Comparison of ENCODE assay signal across 12 cellular contexts in the genomic region with DNA sequence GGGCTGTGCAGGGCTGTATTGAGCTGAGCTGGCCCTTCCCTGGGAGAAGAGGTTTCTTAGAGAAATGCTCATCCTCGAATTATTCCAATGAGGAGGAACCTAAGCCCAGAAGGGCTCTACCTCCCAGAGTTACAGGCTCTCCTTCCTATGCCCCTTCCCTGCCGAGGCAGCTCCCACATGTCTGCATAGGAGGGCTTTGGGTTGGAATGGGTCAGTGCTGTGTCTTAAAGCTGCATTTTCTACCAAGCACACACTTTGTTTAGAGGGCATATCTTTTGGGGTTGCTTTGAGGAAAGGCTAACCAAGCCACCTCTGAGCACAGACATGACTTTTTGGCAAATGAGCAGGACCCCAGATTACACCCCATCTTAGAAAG. TPM values are rescaled to one million over a fixed set of nuclear protein-coding genes. Genes with fewer than 3 reads are reported as not detected.
DNase-seq lines count a peak whose midpoint lies in the region; ATAC-seq and TF ChIP-seq lines count a peak whose summit lies in the region.
"Had no signal": no experiment of that assay in that cellular context is flagged by ENCODE, and none has a peak within 500 bp of the region (broad histone marks: within the 10 kb centered on the region; RNA-seq: fewer than 3 reads in every experiment).

No MANE protein-coding gene starts in this region.

- H3K36me3 ChIP-seq in right lobe of liver (no peaks in the 10 kb centered on the region), stomach smooth muscle (ENCODE audit: control insufficient read depth in 2 of 2, insufficient read depth in 2 of 2, low read length in 2 of 2) (no peaks in the 10 kb centered on the region)

- CTCF ChIA-PET in activated B cell treated with CpG ODN at 0.5 μM for 24 hours (lab: Charles Lee), result interaction anchor here (1.3 to 2.2 kb wide), 4 partner anchors 45 to 140 kb away, joined by 3 to 8 read pairs (median 4); no protein-coding TSS in a partner anchor

- H3K4me3 ChIP-seq in HFF-Myc (replicated peaks; ENCODE audit: low read depth, low read length) (peak overlapping the region; percentile 6; the same call in 1 of the 2 replicates), right lobe of liver (no peak overlapping the region), stomach smooth muscle (ENCODE audit: low read length in 2 of 2) (no peak overlapping the region)

- H3K36me3 Mint-ChIP-seq in activated B cell treated with CpG ODN at 0.5 μM for 24 hours (ENCODE audit: low read depth), result peaks cover 21% of the 10 kb centered on the region

- peak overlapping the region; percentile 66 for H3K4me3 Mint-ChIP-seq in activated B cell treated with CpG ODN at 0.5 μM for 24 hours

- H3K9ac ChIP-seq in stomach smooth muscle (ENCODE audit: low read length in 2 of 2), result no peak overlapping the region

- TF ChIP-seq CTCF in HFF-Myc (IDR thresholded peaks at IDR 0.05; ENCODE audit: low read depth, low read length, missing control alignments) (no peak), activated B cell treated with CpG ODN at 0.5 μM for 24 hours (IDR thresholded peaks at IDR 0.05) (no peak), right lobe of liver (IDR thresholded peaks at IDR 0.05) (no peak)

- POLR2A ChIA-PET in activated B cell treated with CpG ODN at 0.5 μM for 24 hours (lab: Charles Lee), result interaction anchor here (1.8 to 6.6 kb wide), 5 partner anchors 20 to 67 kb away, joined by 4 to 81 read pairs (median 5); no protein-coding TSS in a partner anchor

- no peaks in the 10 kb centered on the region for H3K27me3 ChIP-seq in right lobe of liver
- H3K27me3 ChIP-seq in stomach smooth muscle (ENCODE audit: control insufficient read depth in 1 of 2, insufficient read depth in 2 of 2, low read length in 2 of 2), result no peaks in the 10 kb centered on the region

- H3K4me1 ChIP-seq in right lobe of liver (peaks cover 0 to 82% (median 41%) of the 10 kb centered on the region in 4 donors), stomach smooth muscle (ENCODE audit: control insufficient read depth, insufficient read depth, low read length) (peaks cover 42% of the 10 kb centered on the region)

- peaks cover 96% of the 10 kb centered on the region for H3K4me1 Mint-ChIP-seq in activated B cell treated with CpG ODN at 0.5 μM for 24 hours

- ATAC-seq in activated B cell treated with CpG ODN at 0.5 μM for 24 hours (ENCODE audit: low read depth) (no peak), right lobe of liver (no peak), GM21526 (IDR thresholded peaks at IDR 0.05; ENCODE audit: low FRiP score, unreplicated experiment) (no peak), GM18520 (IDR thresholded peaks at IDR 0.05; ENCODE audit: unreplicated experiment) (no peak)

- H3K27ac Mint-ChIP-seq in activated B cell treated with CpG ODN at 0.5 μM for 24 hours, result peak overlapping the region; percentile 88

- H3K9me3 Mint-ChIP-seq in activated B cell treated with CpG ODN at 0.5 μM for 24 hours, result no peaks in the 10 kb centered on the region

- no peak for TF ChIP-seq POLR2A in right lobe of liver (IDR thresholded peaks at IDR 0.05)

- H3K27me3 Mint-ChIP-seq in activated B cell treated with CpG ODN at 0.5 μM for 24 hours, result no peaks in the 10 kb centered on the region

- intact Hi-C loops in activated B cell treated with CpG ODN at 0.5 μM for 24 hours (cut with micrococcal nuclease), result loop anchor here (1.0 to 10.0 kb wide), 2 partner anchors 9 to 262 kb away; no protein-coding TSS in a partner anchor
- intact Hi-C loops in right lobe of liver (cut with DNase I), result no loop called here

- DNase-seq in HFF-Myc (ENCODE audit: extremely low read depth, low read depth), result no peak
- DNase-seq in activated B cell treated with CpG ODN at 0.5 μM for 24 hours, result no peak
- DNase-seq in right lobe of liver, result no peak
- DNase-seq in NCI-H524 (lab: John Stamatoyannopoulos, UW), result no peak
- no peak for DNase-seq in HT-29 (ENCODE audit: low spot score)
- DNase-seq: activated CD8-positive, alpha-beta memory T cell treated with anti-CD3 and anti-CD28 coated beads for 24 hours; NCI-H1048; NCI-H82; T-helper 2 cell had no signal

- WGBS in right lobe of liver (ENCODE audit: insufficient coverage, low coverage, low lambda C conversion rate, missing lambda C conversion rate), result 53% methylated on average over 2 of the region's 2 CpGs

- peak overlapping the region in 2 of 3 donors; percentile 31 to 53 for H3K27ac ChIP-seq in right lobe of liver
- H3K27ac ChIP-seq in stomach smooth muscle (ENCODE audit: low read length), result peak overlapping the region; percentile 11

- H3K9me3 ChIP-seq in right lobe of liver (no peaks in the 10 kb centered on the region), stomach smooth muscle (ENCODE audit: control insufficient read depth in 2 of 2, low read length in 2 of 2) (no peaks in the 10 kb centered on the region)

RNA-seq across cellular contexts. Expression of a gene that starts 9.1 kb away (rescaled TPM):
- 110 and 115 TPM in 2 replicates for total RNA-seq in activated B cell treated with CpG ODN at 0.5 μM for 24 hours
- total RNA-seq in right lobe of liver, result 100 to 1,000 TPM in 1 of 6 experiments, 10 to 100 TPM in 5; 61.6 to 128 (median 67.5) TPM
- total RNA-seq in HT-29 (2014; rRNA removed; shearing (Covaris generic)), result 17.0 and 22.1 TPM in 2 replicates
